ENCODE assay signal across 8 cellular contexts in genomic region chr1:179365342-179366092, GRCh38. TPM values are rescaled to one million over a fixed set of nuclear protein-coding genes. Genes with fewer than 3 reads are reported as not detected.
DNase-seq lines count a peak whose midpoint lies in the region; ATAC-seq and TF ChIP-seq lines count a peak whose summit lies in the region.

AXDND1 (plus strand) TSS chr1:179365971; CDS start chr1:179366510, 539 bp downstream.

- peaks cover 0 to 4% (median 0%) of the 10 kb centered on the region in 4 donors for H3K4me1 ChIP-seq in liver (ENCODE audit: control insufficient read depth in 4 of 4, insufficient read depth in 4 of 4, low read length in 3 of 4)

- 7% methylated on average over 43 of the region's 43 CpGs for WGBS in liver

- peak within 1 kb of the TSS; percentile 70 to 93 for H3K27ac ChIP-seq in liver (ENCODE audit: low read depth in 1 of 2, low read length in 2 of 2)

- H3K9ac ChIP-seq in liver (ENCODE audit: low read depth in 1 of 2, low read length in 2 of 2) = peak within 1 kb of the TSS; percentile 62 to 71

- H3K36me3 ChIP-seq in liver (ENCODE audit: control insufficient read depth in 4 of 4, insufficient read depth in 3 of 4, low read depth in 1 of 4, low read length in 3 of 4) = no peaks in the 10 kb centered on the region

- ATAC-seq in GM19328 (IDR thresholded peaks at IDR 0.05; ENCODE audit: unreplicated experiment) (peak; percentile 97), HG03469 (IDR thresholded peaks at IDR 0.05; ENCODE audit: unreplicated experiment) (peak; percentile 90)

- H3K9me3 ChIP-seq in liver (ENCODE audit: control insufficient read depth in 4 of 4, low read length in 3 of 4) = no peaks in the 10 kb centered on the region

- H3K4me3 ChIP-seq in liver (ENCODE audit: low read depth in 1 of 3, low read length in 3 of 3) = peak within 1 kb of the TSS; percentile 77 to 78 (median 78)

- H3K27me3 ChIP-seq in liver (ENCODE audit: control insufficient read depth in 4 of 4, insufficient read depth in 4 of 4, low read length in 3 of 4) = no peaks in the 10 kb centered on the region

- no peak for TF ChIP-seq CTCF in liver (IDR thresholded peaks at IDR 0.05; ENCODE audit: low read depth, low read length, missing input control)

- DNase-seq in C1 segment of cervical spinal cord (lab: John Stamatoyannopoulos, UW) (peak; percentile 33 to 87 (median 73)), NCI-H526 (lab: John Stamatoyannopoulos, UW) (peak; percentile 93 to 98), dermis blood vessel endothelial cell (peak; percentile 90)
- DNase-seq in activated CD4-positive, alpha-beta T cell treated with anti-CD3 and anti-CD28 coated beads, Interleukin-2, amount 50 U/mL, for 1 hour = peak; percentile 87
- DNase-seq in stimulated activated CD4-positive, alpha-beta T cell treated with anti-CD3 and anti-CD28 coated beads, Interleukin-4, amount 100 ng/mL, for 24 hours = peak; percentile 88

- TF ChIP-seq RAD21 in liver (IDR thresholded peaks at IDR 0.05) = peak in 1 of 2 donors; percentile 20

TF ChIP-seq in liver, 16 proteins besides CTCF, POLR2A, EP300 and RAD21:
- TF ChIP-seq MAX (IDR thresholded peaks at IDR 0.05) (peak; percentile 40), YY1 (IDR thresholded peaks at IDR 0.05) (peak; percentile 76), GABPA (IDR thresholded peaks at IDR 0.05 in 1 of 2, conservative IDR thresholded peaks at IDR 0.05 in 1 of 2) (peak; percentile 45 to 82), ZBTB33 (IDR thresholded peaks at IDR 0.05) (no peak), HNF4A (conservative IDR thresholded peaks at IDR 0.05) (peak in 1 of 2 donors; percentile 10), NR2F2 (IDR thresholded peaks at IDR 0.05) (peak; percentile 68), RXRA (IDR thresholded peaks at IDR 0.05) (peak; percentile 32 to 39), JUND (IDR thresholded peaks at IDR 0.05) (peak in 1 of 2 donors; percentile 44), TAF1 (conservative IDR thresholded peaks at IDR 0.05) (peak; percentile 36), SP1 (IDR thresholded peaks at IDR 0.05) (peak; percentile 26), HNF4G (IDR thresholded peaks at IDR 0.05) (no peak), FOXA1 (IDR thresholded peaks at IDR 0.05) (no peak), REST (IDR thresholded peaks at IDR 0.05) (peak; percentile 54), EGR1 (IDR thresholded peaks at IDR 0.05; ENCODE audit: low read depth in 2 of 2) (no peak)
TF ChIP-seq in liver: peak in this region for 10.

RNA-seq across cellular contexts. Expression of gene AXDND1, which starts in this region (rescaled TPM):
- total RNA-seq in dermis blood vessel endothelial cell = 0.34 TPM in 1 of 2 replicates, not detected in the other
- under 1 TPM in 1 of 2 donors, not detected in 1; 0.25 TPM for total RNA-seq in liver
- not detected for polyA plus RNA-seq in liver

Comparison
In these comparisons a context has a peak if more than half of its experiments do, and no peak if none do; other contexts are left out.
1. Peak in every context shown above with its lines: DNase-seq, ATAC-seq, H3K4me3 ChIP-seq and H3K27ac ChIP-seq.
2. Peak in DNase-seq in dermis blood vessel endothelial cell; RNA of the gene not detected or under 1 TPM.